ENCODE assay signal across 2 cellular contexts in genomic region chr5:67361932-67362729, GRCh38.
TF ChIP-seq lines count a peak whose summit lies in the region.

No MANE protein-coding gene starts in this region.

TF ChIP-seq in SK-N-SH, 30 proteins besides CTCF, POLR2A, EP300 and RAD21 (continues in another document):
- TF ChIP-seq TAF1 (IDR thresholded peaks at IDR 0.05; ENCODE audit: borderline replicate concordance, low read depth, low read length) (no peak), MEF2A (IDR thresholded peaks at IDR 0.05; ENCODE audit: borderline replicate concordance, low read depth) (no peak), YY1 (IDR thresholded peaks at IDR 0.05; ENCODE audit: low read depth) (no peak), RXRA (IDR thresholded peaks at IDR 0.05; ENCODE audit: borderline replicate concordance, low read depth) (no peak), NRF1 (IDR thresholded peaks at IDR 0.05; ENCODE audit: low read depth, low read length) (no peak), FOXM1 (IDR thresholded peaks at IDR 0.05; ENCODE audit: low read depth) (0 out of 2 replicates have a peak, but pooled peaks have one; percentile 50), JUND (IDR thresholded peaks at IDR 0.05) (peak; percentile 45; the same call in 1 of the 2 replicates), TEAD4 (IDR thresholded peaks at IDR 0.05; ENCODE audit: borderline replicate concordance, insufficient read depth) (peak; percentile 67; the same call in 1 of the 2 replicates), SIN3A (IDR thresholded peaks at IDR 0.05; ENCODE audit: borderline replicate concordance, low read depth, low read length) (0 out of 2 replicates have a peak, but pooled peaks have one; percentile 17), PBX3 (IDR thresholded peaks at IDR 0.05) (peak; percentile 69), CHD2 (IDR thresholded peaks at IDR 0.05; ENCODE audit: low read length, partially characterized antibody) (peak; percentile 83), FOXJ3 (CRISPR knock-in tag; IDR thresholded peaks at IDR 0.05) (peak; percentile 90), SMC3 (IDR thresholded peaks at IDR 0.05; ENCODE audit: low read depth, low read length) (no peak; the same call in 1 of the 2 replicates), GABPA (IDR thresholded peaks at IDR 0.05; ENCODE audit: low read depth) (no peak), TCF12 (IDR thresholded peaks at IDR 0.05) (peak; percentile 81), EZH2phosphoT487 (IDR thresholded peaks at IDR 0.05; ENCODE audit: borderline replicate concordance, low read depth) (no peak), POLR2AphosphoS5 (IDR thresholded peaks at IDR 0.05; ENCODE audit: low read depth, low read length) (peak; percentile 75; the same call in 1 of the 2 replicates), ELF1 (IDR thresholded peaks at IDR 0.05) (no peak), MXI1 (IDR thresholded peaks at IDR 0.05; ENCODE audit: low read depth, low read length) (no peak; the same call in 1 of the 2 replicates), USF1 (IDR thresholded peaks at IDR 0.05; ENCODE audit: borderline replicate concordance, low read depth) (no peak), NFIC (IDR thresholded peaks at IDR 0.05; ENCODE audit: borderline replicate concordance) (no peak; the same call in 1 of the 2 replicates), FOSL2 (IDR thresholded peaks at IDR 0.05; ENCODE audit: borderline replicate concordance, low read depth) (no peak; the same call in 1 of the 2 replicates), RCOR1 (IDR thresholded peaks at IDR 0.05; ENCODE audit: low read length) (peak; percentile 97)
- TF ChIP-seq, protein P1, sequence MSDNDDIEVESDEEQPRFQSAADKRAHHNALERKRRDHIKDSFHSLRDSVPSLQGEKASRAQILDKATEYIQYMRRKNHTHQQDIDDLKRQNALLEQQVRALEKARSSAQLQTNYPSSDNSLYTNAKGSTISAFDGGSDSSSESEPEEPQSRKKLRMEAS (IDR thresholded peaks at IDR 0.05; ENCODE audit: low read depth) = no peak
- TF ChIP-seq, protein P2, sequence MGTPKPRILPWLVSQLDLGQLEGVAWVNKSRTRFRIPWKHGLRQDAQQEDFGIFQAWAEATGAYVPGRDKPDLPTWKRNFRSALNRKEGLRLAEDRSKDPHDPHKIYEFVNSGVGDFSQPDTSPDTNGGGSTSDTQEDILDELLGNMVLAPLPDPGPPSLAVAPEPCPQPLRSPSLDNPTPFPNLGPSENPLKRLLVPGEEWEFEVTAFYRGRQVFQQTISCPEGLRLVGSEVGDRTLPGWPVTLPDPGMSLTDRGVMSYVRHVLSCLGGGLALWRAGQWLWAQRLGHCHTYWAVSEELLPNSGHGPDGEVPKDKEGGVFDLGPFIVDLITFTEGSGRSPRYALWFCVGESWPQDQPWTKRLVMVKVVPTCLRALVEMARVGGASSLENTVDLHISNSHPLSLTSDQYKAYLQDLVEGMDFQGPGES (IDR thresholded peaks at IDR 0.05; ENCODE audit: low read depth, low read length) = no peak
- TF ChIP-seq, protein P3, sequence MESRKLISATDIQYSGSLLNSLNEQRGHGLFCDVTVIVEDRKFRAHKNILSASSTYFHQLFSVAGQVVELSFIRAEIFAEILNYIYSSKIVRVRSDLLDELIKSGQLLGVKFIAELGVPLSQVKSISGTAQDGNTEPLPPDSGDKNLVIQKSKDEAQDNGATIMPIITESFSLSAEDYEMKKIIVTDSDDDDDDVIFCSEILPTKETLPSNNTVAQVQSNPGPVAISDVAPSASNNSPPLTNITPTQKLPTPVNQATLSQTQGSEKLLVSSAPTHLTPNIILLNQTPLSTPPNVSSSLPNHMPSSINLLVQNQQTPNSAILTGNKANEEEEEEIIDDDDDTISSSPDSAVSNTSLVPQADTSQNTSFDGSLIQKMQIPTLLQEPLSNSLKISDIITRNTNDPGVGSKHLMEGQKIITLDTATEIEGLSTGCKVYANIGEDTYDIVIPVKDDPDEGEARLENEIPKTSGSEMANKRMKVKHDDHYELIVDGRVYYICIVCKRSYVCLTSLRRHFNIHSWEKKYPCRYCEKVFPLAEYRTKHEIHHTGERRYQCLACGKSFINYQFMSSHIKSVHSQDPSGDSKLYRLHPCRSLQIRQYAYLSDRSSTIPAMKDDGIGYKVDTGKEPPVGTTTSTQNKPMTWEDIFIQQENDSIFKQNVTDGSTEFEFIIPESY (IDR thresholded peaks at IDR 0.05; ENCODE audit: borderline replicate concordance, low read depth) = no peak
- TF ChIP-seq, protein P4, sequence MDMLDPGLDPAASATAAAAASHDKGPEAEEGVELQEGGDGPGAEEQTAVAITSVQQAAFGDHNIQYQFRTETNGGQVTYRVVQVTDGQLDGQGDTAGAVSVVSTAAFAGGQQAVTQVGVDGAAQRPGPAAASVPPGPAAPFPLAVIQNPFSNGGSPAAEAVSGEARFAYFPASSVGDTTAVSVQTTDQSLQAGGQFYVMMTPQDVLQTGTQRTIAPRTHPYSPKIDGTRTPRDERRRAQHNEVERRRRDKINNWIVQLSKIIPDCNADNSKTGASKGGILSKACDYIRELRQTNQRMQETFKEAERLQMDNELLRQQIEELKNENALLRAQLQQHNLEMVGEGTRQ (IDR thresholded peaks at IDR 0.05; ENCODE audit: borderline replicate concordance, low read depth, low read length) = no peak

TF ChIP-seq in endothelial cell of umbilical vein, 7 proteins besides CTCF, POLR2A, EP300 and RAD21:
- TF ChIP-seq GATA2 (IDR thresholded peaks at IDR 0.05; ENCODE audit: insufficient read depth, insufficient read length, low read depth, low read length) (no peak), POLR2AphosphoS5 (IDR thresholded peaks at IDR 0.05; ENCODE audit: insufficient read depth, low read depth, low read length) (no peak), FOS (IDR thresholded peaks at IDR 0.05; ENCODE audit: borderline replicate concordance, insufficient read depth, low read length) (peak; percentile 24)
